In genomic region chr2:156434461-156435291, GRCh38 we compare ENCODE assay signal across 8 cellular contexts. TPM values are rescaled to one million over a fixed set of nuclear protein-coding genes. Genes with fewer than 3 reads are reported as not detected.
DNase-seq lines count a peak whose midpoint lies in the region; ATAC-seq and TF ChIP-seq lines count a peak whose summit lies in the region.

No MANE protein-coding gene starts in this region.

- peak overlapping the region; percentile 94 to 99 (median 98) for H3K27ac ChIP-seq in esophagus squamous epithelium
- H3K27ac ChIP-seq in psoas muscle, result peak overlapping the region; percentile 100

- H3K9me3 Mint-ChIP-seq in T-helper 2 cell treated with Interferon-gamma antibody and Interleukin-4, amounts not matched to agents 5 μg/mL and 100 μg/mL, for 36 hours, result no peaks in the 10 kb centered on the region

- H3K36me3 ChIP-seq in ES-I3 (ENCODE audit: insufficient read depth, low read length) (no peaks in the 10 kb centered on the region), esophagus squamous epithelium (no peaks in the 10 kb centered on the region), psoas muscle (ENCODE audit: insufficient read depth in 1 of 2, low read depth in 1 of 2) (no peaks in the 10 kb centered on the region)

- H3K4me3 Mint-ChIP-seq in T-helper 2 cell treated with Interferon-gamma antibody and Interleukin-4, amounts not matched to agents 5 μg/mL and 100 μg/mL, for 36 hours, result peak overlapping the region; percentile 66

- peaks cover 8% of the 10 kb centered on the region for H3K36me3 Mint-ChIP-seq in T-helper 2 cell treated with Interferon-gamma antibody and Interleukin-4, amounts not matched to agents 5 μg/mL and 100 μg/mL, for 36 hours (ENCODE audit: low read depth)

- ATAC-seq in psoas muscle (no peak), HG03520 (IDR thresholded peaks at IDR 0.05; ENCODE audit: unreplicated experiment) (no peak), HG03354 (IDR thresholded peaks at IDR 0.05; ENCODE audit: poor library complexity, severe bottlenecking, unreplicated experiment) (no peak), HG02973 (IDR thresholded peaks at IDR 0.05; ENCODE audit: unreplicated experiment) (no peak)

- no peak for DNase-seq in T-helper 2 cell treated with Interferon-gamma antibody and Interleukin-4, amounts not matched to agents 5 μg/mL and 100 μg/mL, for 36 hours (ENCODE audit: low spot score)
- DNase-seq in esophagus squamous epithelium (lab: John Stamatoyannopoulos, UW), result no peak
- DNase-seq in psoas muscle, result no peak
- DNase-seq in NCI-H2171 (lab: John Stamatoyannopoulos, UW), result no peak

- H3K27ac Mint-ChIP-seq in T-helper 2 cell treated with Interferon-gamma antibody and Interleukin-4, amounts not matched to agents 5 μg/mL and 100 μg/mL, for 36 hours, result no peak overlapping the region

- no peak for TF ChIP-seq POLR2A in esophagus squamous epithelium (IDR thresholded peaks at IDR 0.05)

- peaks cover 38% of the 10 kb centered on the region for H3K4me1 Mint-ChIP-seq in T-helper 2 cell treated with Interferon-gamma antibody and Interleukin-4, amounts not matched to agents 5 μg/mL and 100 μg/mL, for 36 hours (ENCODE audit: low read depth)

- TF ChIP-seq CTCF in esophagus squamous epithelium (IDR thresholded peaks at IDR 0.05) (no peak), psoas muscle (IDR thresholded peaks at IDR 0.05) (no peak)

- no peaks in the 10 kb centered on the region for H3K27me3 Mint-ChIP-seq in T-helper 2 cell treated with Interferon-gamma antibody and Interleukin-4, amounts not matched to agents 5 μg/mL and 100 μg/mL, for 36 hours (ENCODE audit: low read depth)

- peak overlapping the region; percentile 98 for H3K9ac ChIP-seq in ES-I3 (ENCODE audit: low read depth, low read length)

- no peaks in the 10 kb centered on the region for H3K9me3 ChIP-seq in ES-I3 (ENCODE audit: control insufficient read depth, insufficient read depth, low read length)
- no peaks in the 10 kb centered on the region for H3K9me3 ChIP-seq in esophagus squamous epithelium
- H3K9me3 ChIP-seq in psoas muscle, result no peaks in the 10 kb centered on the region

- peak overlapping the region in 3 of 4 donors; percentile 56 to 80 (median 79) for H3K4me3 ChIP-seq in esophagus squamous epithelium
- H3K4me3 ChIP-seq in psoas muscle, result peak overlapping the region; percentile 86

- 61 to 62% methylated on average over 8 of the region's 8 CpGs for WGBS in esophagus squamous epithelium, 2 donors
- WGBS in psoas muscle, 3 donors, result 31 to 47% (median 39%) methylated on average over 8 of the region's 8 CpGs

- H3K4me1 ChIP-seq in ES-I3 (ENCODE audit: insufficient read depth, low read length) (peaks cover 14% of the 10 kb centered on the region; the same call in 1 of the 2 replicates), esophagus squamous epithelium (peaks cover 19 to 61% (median 23%) of the 10 kb centered on the region in 3 donors), psoas muscle (peaks cover 58% of the 10 kb centered on the region)

- H3K27me3 ChIP-seq in esophagus squamous epithelium, result no peaks in the 10 kb centered on the region
- no peaks in the 10 kb centered on the region for H3K27me3 ChIP-seq in psoas muscle (ENCODE audit: insufficient read depth in 3 of 3, low read length in 2 of 3)

- intact Hi-C loops in esophagus squamous epithelium (cut with DNase I), result no loop called here
- intact Hi-C loops in psoas muscle (cut with DNase I), result loop anchor here in 1 of 2 donors (5.0 kb wide), 2 partner anchors 32 to 92 kb away; no protein-coding TSS in a partner anchor

RNA-seq across cellular contexts. Expression of gene GPD2, which starts 1.5 kb away (rescaled TPM):
- total RNA-seq in esophagus squamous epithelium (100 to 1,000 TPM in 2 of 4 donors, 10 to 100 TPM in 2; 67.3 to 160 (median 89.7) TPM), psoas muscle (10 to 100 TPM; 16.3 to 86.6 (median 35.8) TPM)
- 10 to 100 TPM in 1 of 3 donors, 1 to 10 TPM in 2; 6.3 to 24.0 (median 8.6) TPM for polyA plus RNA-seq in psoas muscle
